12 cellular contexts compared by ENCODE assay signal in genomic region chr11:117953029-117953671, GRCh38. TPM values are rescaled to one million over a fixed set of nuclear protein-coding genes. Genes with fewer than 3 reads are reported as not detected.
A peak's percentile ranks its signal among the peaks of the same experiment; 100 is the strongest.
DNase-seq lines count a peak whose midpoint lies in the region; ATAC-seq and FAIRE-seq lines count a peak whose summit lies in the region.
"Had no signal": no experiment of that assay in that cellular context is flagged by ENCODE, and none has a peak within 500 bp of the region (broad histone marks: within the 10 kb centered on the region; RNA-seq: fewer than 3 reads in every experiment).

No MANE protein-coding gene starts in this region.

- H3K9me3 ChIP-seq in small intestine (ENCODE audit: control insufficient read depth, low read depth): no peaks in the 10 kb centered on the region

- H3K27me3 ChIP-seq in small intestine (ENCODE audit: control insufficient read depth in 2 of 2, insufficient read depth in 2 of 2, low read length in 2 of 2): no peaks in the 10 kb centered on the region
- H3K27me3 ChIP-seq: cardiac muscle cell, neural progenitor cell had no signal

- H3K36me3 ChIP-seq in small intestine (ENCODE audit: control insufficient read depth in 2 of 2, insufficient read depth in 2 of 2, low read length in 2 of 2): no peaks in the 10 kb centered on the region
- H3K36me3 ChIP-seq: cardiac muscle cell, neural progenitor cell had no signal

- peak overlapping the region; percentile 75 for H3K27ac Mint-ChIP-seq in activated T-helper 17 cell treated with anti-CD3 and anti-CD28 coated beads, Interleukin-2, amount 50 U/mL, for 72 hours
- H3K27ac Mint-ChIP-seq: neural progenitor cell had no signal

- H3K27me3 Mint-ChIP-seq in activated T-helper 17 cell treated with anti-CD3 and anti-CD28 coated beads, Interleukin-2, amount 50 U/mL, for 72 hours: no peaks in the 10 kb centered on the region

- no peak overlapping the region for H3K4me3 ChIP-seq in small intestine (ENCODE audit: low read depth in 1 of 2, low read length in 2 of 2)
- H3K4me3 ChIP-seq: cardiac muscle cell, neural progenitor cell had no signal

- H3K4me1 ChIP-seq in small intestine (ENCODE audit: control insufficient read depth in 2 of 2, insufficient read depth in 1 of 2, low read depth in 1 of 2, low read length in 1 of 2): peaks cover 0 to 4% of the 10 kb centered on the region in 2 donors
- H3K4me1 ChIP-seq: neural progenitor cell had no signal

- peak overlapping the region; percentile 75 for H3K4me3 Mint-ChIP-seq in activated T-helper 17 cell treated with anti-CD3 and anti-CD28 coated beads, Interleukin-2, amount 50 U/mL, for 72 hours
- H3K4me3 Mint-ChIP-seq: neural progenitor cell had no signal

- ATAC-seq in activated T-helper 17 cell treated with anti-CD3 and anti-CD28 coated beads, Interleukin-2, amount 50 U/mL, for 72 hours (replicated peaks): peak; percentile 57
- no peak for ATAC-seq in HG03460 (IDR thresholded peaks at IDR 0.05; ENCODE audit: unreplicated experiment)

- FAIRE-seq in small intestine (lab: Jason Lieb, UNC): no peak

- peak; percentile 44 for DNase-seq in activated CD4-positive, alpha-beta T cell treated with anti-CD3 and anti-CD28 coated beads for 48 hours
- DNase-seq in activated CD4-positive, alpha-beta T cell treated with anti-CD3 and anti-CD28 coated beads, Interleukin-2, amount 50 U/mL, for 1 hour: no peak
- peak; percentile 28 for DNase-seq in NOMO-1 treated with dmso at 0.1 percent for 144 hours (lab: John Stamatoyannopoulos, UW; ENCODE audit: unreplicated experiment)
- peak; percentile 53 for DNase-seq in small intestine
- DNase-seq in GOT3 (lab: John Stamatoyannopoulos, UW): no peak
- no peak for DNase-seq in islet precursor cell
- DNase-seq: NCI-H226 had no signal

- H3K27ac ChIP-seq in small intestine (ENCODE audit: low read depth in 1 of 2, low read length in 1 of 2): peak overlapping the region in 1 of 2 donors; percentile 1
- H3K27ac ChIP-seq: cardiac muscle cell, neural progenitor cell had no signal

- WGBS in small intestine, 3 donors: 86 to 89% (median 87%) methylated on average over 3 of the region's 3 CpGs

- H3K36me3 Mint-ChIP-seq in activated T-helper 17 cell treated with anti-CD3 and anti-CD28 coated beads, Interleukin-2, amount 50 U/mL, for 72 hours (ENCODE audit: low read depth): no peaks in the 10 kb centered on the region
- H3K36me3 Mint-ChIP-seq: neural progenitor cell had no signal

- H3K9me3 Mint-ChIP-seq in activated T-helper 17 cell treated with anti-CD3 and anti-CD28 coated beads, Interleukin-2, amount 50 U/mL, for 72 hours: no peaks in the 10 kb centered on the region

- peaks cover 30% of the 10 kb centered on the region for H3K4me1 Mint-ChIP-seq in activated T-helper 17 cell treated with anti-CD3 and anti-CD28 coated beads, Interleukin-2, amount 50 U/mL, for 72 hours
- H3K4me1 Mint-ChIP-seq: neural progenitor cell had no signal

RNA-seq across cellular contexts. Expression of gene TMPRSS13, which starts 23.9 kb away (rescaled TPM):
- total RNA-seq in activated T-helper 17 cell treated with anti-CD3 and anti-CD28 coated beads, Interleukin-2, amount 50 U/mL, for 72 hours: 1 to 10 TPM in 1 of 2 donors, under 1 TPM in 1; 0.61 to 2.1 TPM
- polyA plus RNA-seq in small intestine: under 1 TPM in 1 of 3 donors, not detected in 2; 0.18 TPM
- total RNA-seq: G401 had no signal

RNA-seq across cellular contexts. Expression of gene IL10RA, which starts 33.0 kb away (rescaled TPM):
- total RNA-seq in activated T-helper 17 cell treated with anti-CD3 and anti-CD28 coated beads, Interleukin-2, amount 50 U/mL, for 72 hours: 100 to 1,000 TPM in 1 of 2 donors, 10 to 100 TPM in 1; 63.0 to 108 TPM
- polyA plus RNA-seq in small intestine: 1 to 10 TPM; 1.1 to 9.3 (median 4.3) TPM
- total RNA-seq: cardiac muscle cell, G401 had no signal
- polyA plus RNA-seq: cardiac muscle cell had no signal

Comparison
In these comparisons a context has a peak if more than half of its experiments do, and no peak if none do; other contexts are left out.
1. DNase-seq: peak in activated CD4-positive, alpha-beta T cell treated with anti-CD3 and anti-CD28 coated beads for 48 hours (single experiment), NOMO-1 treated with dmso at 0.1 percent for 144 hours (single experiment) and small intestine (single experiment); none in activated CD4-positive, alpha-beta T cell treated with anti-CD3 and anti-CD28 coated beads, Interleukin-2, amount 50 U/mL, for 1 hour (single experiment), GOT3 (single experiment) and islet precursor cell (single experiment).